16 cellular contexts compared by ENCODE assay signal in genomic region chr7:158263110-158263963, GRCh38.
"Had no signal": no experiment of that assay in that cellular context is flagged by ENCODE, and none has a peak within 500 bp of the region (broad histone marks: within the 10 kb centered on the region; RNA-seq: fewer than 3 reads in every experiment).

No MANE protein-coding gene starts in this region.

- H3K4me3 ChIP-seq: testis, uterus had no signal

- H3K4me1 ChIP-seq: testis, uterus had no signal

- H3K4me1 Mint-ChIP-seq: activated T-helper 17 cell treated with anti-CD3 and anti-CD28 coated beads, Interleukin-2, amount 50 U/mL, for 72 hours; T-helper 17 cell had no signal

- H3K27ac ChIP-seq: testis, uterus had no signal

- H3K4me3 Mint-ChIP-seq: activated naive CD4-positive, alpha-beta T cell treated with anti-CD3 and anti-CD28 coated beads for 36 hours; activated T-helper 17 cell treated with anti-CD3 and anti-CD28 coated beads, Interleukin-2, amount 50 U/mL, for 72 hours; effector memory CD8-positive, alpha-beta T cell; T-helper 17 cell had no signal

- H3K27ac Mint-ChIP-seq: activated naive CD4-positive, alpha-beta T cell treated with anti-CD3 and anti-CD28 coated beads for 36 hours; activated T-helper 17 cell treated with anti-CD3 and anti-CD28 coated beads, Interleukin-2, amount 50 U/mL, for 72 hours; effector memory CD8-positive, alpha-beta T cell; progenitor cell of endocrine pancreas; T-helper 17 cell had no signal

- H3K27me3 ChIP-seq: testis, uterus had no signal

- H3K9me3 ChIP-seq: testis, uterus had no signal

- DNase-seq: activated CD4-positive, alpha-beta T cell treated with anti-CD3 and anti-CD28 coated beads, Interleukin-2, amount 50 U/mL, for 1 hour; activated CD4-positive, CD25-positive, alpha-beta regulatory T cell; activated naive CD4-positive, alpha-beta T cell treated with anti-CD3 and anti-CD28 coated beads for 36 hours; activated T-cell treated with anti-CD3 and anti-CD28 coated beads for 4 hours; caudate nucleus; cortex of kidney; effector memory CD8-positive, alpha-beta T cell; erythroblast; stimulated activated CD4-positive, alpha-beta T cell treated with anti-CD3 and anti-CD28 coated beads, Interleukin-2, amount 100 ng/mL, for 48 hours; stimulated activated naive CD8-positive, alpha-beta T cell treated with anti-CD3 and anti-CD28 coated beads, Interleukin-15, Interleukin-2, amounts not matched to agents 100 U/mL and 50 U/mL, for 24 hours; T-helper 17 cell; testis; uterus had no signal

- H3K27me3 Mint-ChIP-seq: progenitor cell of endocrine pancreas, T-helper 17 cell had no signal

- H3K9me3 Mint-ChIP-seq: activated naive CD4-positive, alpha-beta T cell treated with anti-CD3 and anti-CD28 coated beads for 36 hours; activated T-helper 17 cell treated with anti-CD3 and anti-CD28 coated beads, Interleukin-2, amount 50 U/mL, for 72 hours; effector memory CD8-positive, alpha-beta T cell had no signal

- H3K36me3 ChIP-seq: uterus had no signal

- ATAC-seq: activated T-helper 17 cell treated with anti-CD3 and anti-CD28 coated beads, Interleukin-2, amount 50 U/mL, for 72 hours; effector memory CD8-positive, alpha-beta T cell; right cardiac atrium; stimulated activated naive CD8-positive, alpha-beta T cell treated with anti-CD3 and anti-CD28 coated beads, Interleukin-15, Interleukin-2, amounts not matched to agents 100 U/mL and 50 U/mL, for 24 hours; T-helper 17 cell had no signal
